ENCODE assay signal across 1 cellular context in the genomic region with DNA sequence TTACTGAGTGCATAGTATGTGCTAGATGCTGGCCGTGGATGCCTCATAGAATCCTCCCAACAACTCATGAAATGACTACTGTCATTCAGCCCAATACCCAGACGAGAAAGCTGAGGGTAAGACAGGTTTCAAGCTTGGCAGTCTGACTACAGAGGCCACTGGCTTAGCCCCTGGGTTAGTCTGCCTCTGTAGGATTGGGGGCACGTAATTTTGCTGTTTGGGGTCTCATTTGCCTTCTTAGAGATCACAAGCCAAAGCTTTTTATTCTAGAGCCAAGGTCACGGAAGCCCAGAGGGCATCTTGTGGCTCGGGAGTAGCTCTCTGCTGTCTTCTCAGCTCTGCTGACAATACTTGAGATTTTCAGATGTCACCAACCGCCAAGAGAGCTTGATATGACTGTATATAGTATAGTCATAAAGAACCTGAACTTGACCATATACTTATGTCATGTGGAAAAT.
TF ChIP-seq lines count a peak whose summit lies in the region.

No MANE protein-coding gene starts in this region.

TF ChIP-seq in GM23338, 12 proteins besides CTCF, POLR2A, EP300 and RAD21 (continued from another document):
- TF ChIP-seq REST (IDR thresholded peaks at IDR 0.05; ENCODE audit: unreplicated experiment) = no peak
TF ChIP-seq in GM23338: peak in this region for 0.
